8 cellular contexts compared by ENCODE assay signal in the genomic region with DNA sequence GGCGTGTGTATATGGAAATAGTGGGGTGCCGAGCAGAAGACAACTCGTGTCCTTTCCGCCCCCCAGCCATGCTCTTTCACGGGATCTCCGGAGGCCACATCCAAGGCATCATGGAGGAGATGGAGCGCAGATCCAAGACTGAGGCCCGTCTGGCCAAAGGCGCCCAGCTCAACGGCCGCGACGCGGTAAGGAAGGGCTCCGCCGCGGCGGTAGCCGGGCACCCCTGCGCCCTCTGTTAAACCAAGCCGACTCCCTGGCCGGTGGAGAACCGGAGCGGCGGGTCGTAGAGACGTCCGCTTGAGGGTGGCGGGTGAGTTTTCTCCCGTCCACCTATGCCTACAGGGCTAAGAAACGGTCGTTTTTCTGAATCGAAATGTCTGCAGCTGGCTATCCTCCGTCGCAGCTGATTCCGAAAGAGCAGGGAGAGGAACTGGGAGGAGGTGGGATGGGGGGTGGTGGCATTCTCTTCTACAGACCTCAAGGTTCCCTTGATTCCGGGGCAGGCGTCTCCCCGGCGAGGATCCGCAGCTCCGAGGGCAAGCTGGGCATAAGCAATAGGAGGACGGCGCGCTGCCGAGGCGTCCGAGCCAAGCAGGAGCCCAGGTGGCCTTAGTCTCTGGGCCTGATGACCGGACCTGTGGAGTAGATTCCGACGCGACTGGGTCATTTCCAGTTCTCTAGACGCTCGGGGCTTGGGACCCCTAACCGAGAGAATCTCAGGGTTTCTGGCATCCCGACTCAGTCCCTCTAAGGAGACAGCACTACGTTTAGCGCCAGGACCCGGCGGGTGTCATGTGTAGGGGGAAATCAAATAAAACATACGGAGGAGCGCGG. TPM values are rescaled to one million over a fixed set of nuclear protein-coding genes. Genes with fewer than 3 reads are reported as not detected.
DNase-seq lines count a peak whose midpoint lies in the region; FAIRE-seq and TF ChIP-seq lines count a peak whose summit lies in the region.

No MANE protein-coding gene starts in this region.

- CTCF ChIA-PET in endothelial cell of umbilical vein (lab: Charles Lee) = interaction anchor here (0.7 to 5.7 kb wide), 14 partner anchors 11 to 768 kb away, joined by 3 to 62 read pairs (median 8); a partner anchor contains a TSS

- dilution Hi-C loops in endothelial cell of umbilical vein (cut with MboI; ENCODE audit: extremely low pct_ligation_motif_present, low sequenced_read_pairs) = no loop called here

- no peaks in the 10 kb centered on the region for H3K9me3 ChIP-seq in SJSA1 (replicated peaks)
- no peaks in the 10 kb centered on the region for H3K9me3 ChIP-seq in endothelial cell of umbilical vein (replicated peaks; ENCODE audit: control insufficient read depth, insufficient read depth, low read length)
- no peaks in the 10 kb centered on the region for H3K9me3 ChIP-seq in osteoblast (ENCODE audit: low read depth, low read length)

- H3K79me2 ChIP-seq in endothelial cell of umbilical vein (ENCODE audit: control insufficient read depth, insufficient read depth, low read length) (no peaks in the 10 kb centered on the region), osteoblast (ENCODE audit: insufficient read depth, low read length) (no peaks in the 10 kb centered on the region)

- no peaks in the 10 kb centered on the region for H3K36me3 ChIP-seq in SJSA1
- no peaks in the 10 kb centered on the region for H3K36me3 ChIP-seq in endothelial cell of umbilical vein (ENCODE audit: control insufficient read depth in 2 of 2, extremely low read depth in 1 of 2, insufficient read depth in 2 of 2, low read length in 2 of 2)
- no peaks in the 10 kb centered on the region for H3K36me3 ChIP-seq in osteoblast (ENCODE audit: insufficient read depth, low read length)

- H3K27ac ChIP-seq in SJSA1 = no peak overlapping the region
- H3K27ac ChIP-seq in endothelial cell of umbilical vein (ENCODE audit: insufficient read depth, low read depth, low read length) = no peak overlapping the region
- no peak overlapping the region for H3K27ac ChIP-seq in osteoblast (ENCODE audit: low read depth, low read length)
- no peak overlapping the region for H3K27ac ChIP-seq in caudate nucleus (ENCODE audit: low read depth, low read length)

- H3K4me2 ChIP-seq in endothelial cell of umbilical vein (ENCODE audit: insufficient read depth, low read length) (peak overlapping the region; percentile 80), osteoblast (ENCODE audit: insufficient read depth, low read length) (peak overlapping the region; percentile 95)

- H2AFZ ChIP-seq in endothelial cell of umbilical vein (ENCODE audit: low read depth, low read length) (peak overlapping the region; percentile 45), osteoblast (ENCODE audit: low read length) (peak overlapping the region; percentile 96)

- no peak overlapping the region for H3K9ac ChIP-seq in endothelial cell of umbilical vein (replicated peaks; ENCODE audit: extremely low read depth, insufficient read depth, low read length)

- H3K9me1 ChIP-seq in endothelial cell of umbilical vein (replicated peaks; ENCODE audit: control insufficient read depth, extremely low read depth, insufficient read depth, low read length) = no peaks in the 10 kb centered on the region

- FAIRE-seq in endothelial cell of umbilical vein (lab: Jason Lieb, UNC) = peak; percentile 42

- H3K27me3 ChIP-seq in SJSA1 (replicated peaks) = 0 out of 2 replicates have a peak, but pooled peaks cover 2% of the 10 kb centered on the region
- peaks cover 93% of the 10 kb centered on the region in 2 experiments for H3K27me3 ChIP-seq in endothelial cell of umbilical vein (ENCODE audit: control insufficient read depth in 2 of 2, insufficient read depth in 2 of 2, low read length in 2 of 2)
- H3K27me3 ChIP-seq in osteoblast (ENCODE audit: insufficient read depth, low read length) = peaks cover 63% of the 10 kb centered on the region

- TF ChIP-seq CTCF in GM10266 (IDR thresholded peaks at IDR 0.05; ENCODE audit: control insufficient read depth, insufficient read depth, low read depth, missing control alignments) (no peak), endothelial cell of umbilical vein (IDR thresholded peaks at IDR 0.05; ENCODE audit: extremely low read depth in 1 of 2, insufficient read depth in 1 of 2, low read depth in 1 of 2, low read length in 2 of 2) (no peak), osteoblast (IDR thresholded peaks at IDR 0.05; ENCODE audit: extremely low read depth, low read depth, low read length) (no peak)

- DNase-seq in GM10266 (ENCODE audit: extremely low spot score) = peak; percentile 20
- no peak for DNase-seq in SJSA1 (ENCODE audit: low read depth in 1 of 2, low spot score in 2 of 2)
- DNase-seq in endothelial cell of umbilical vein (ENCODE audit: low read depth, low spot score) = peak; percentile 38
- peak; percentile 86 for DNase-seq in osteoblast (ENCODE audit: insufficient read length, low spot score, missing footprints)
- DNase-seq in caudate nucleus (lab: John Stamatoyannopoulos, UW) = no peak
- DNase-seq in posterior cingulate gyrus = no peak
- DNase-seq in NCI-H1105 treated with DMSO at 0.1 percent for 48 hours (lab: John Stamatoyannopoulos, UW) = no peak
- no peak for DNase-seq in middle frontal gyrus (ENCODE audit: extremely low spot score, low spot score)

- POLR2A ChIA-PET in endothelial cell of umbilical vein (lab: Charles Lee) = no interaction called here

- intact Hi-C loops in endothelial cell of umbilical vein (cut with micrococcal nuclease) (loop anchor here (1.0 to 5.0 kb wide), 7 partner anchors 9 to 769 kb away; a partner anchor contains a TSS), posterior cingulate gyrus (cut with DNase I) (no loop called here)

- H3K4me3 ChIP-seq in SJSA1 (peak overlapping the region; percentile 33), endothelial cell of umbilical vein (replicated peaks in 1 of 3; ENCODE audit: insufficient read depth in 1 of 3, low read depth in 1 of 3, low read length in 3 of 3) (peak overlapping the region in 2 of 3 experiments; percentile 14 to 35), osteoblast (ENCODE audit: insufficient read depth, low read length) (peak overlapping the region; percentile 78)

- H4K20me1 ChIP-seq in endothelial cell of umbilical vein (replicated peaks; ENCODE audit: control insufficient read depth, extremely low read depth, insufficient read depth, low read length) (no peaks in the 10 kb centered on the region), osteoblast (ENCODE audit: insufficient read depth, low read length) (no peaks in the 10 kb centered on the region)

- peaks cover 22% of the 10 kb centered on the region for H3K4me1 ChIP-seq in SJSA1 (replicated peaks)
- H3K4me1 ChIP-seq in endothelial cell of umbilical vein (ENCODE audit: control insufficient read depth, extremely low read depth, insufficient read depth, low read length) = peaks cover 27% of the 10 kb centered on the region
- peaks cover 14% of the 10 kb centered on the region for H3K4me1 ChIP-seq in osteoblast (ENCODE audit: insufficient read depth, low read length)

- BruUV-seq in endothelial cell of umbilical vein (replicated peaks; lab: Mats Ljungman, UMichigan) = no TSS peak

- no peak for TF ChIP-seq POLR2A in endothelial cell of umbilical vein (IDR thresholded peaks at IDR 0.05; ENCODE audit: low read depth, low read length)

TF ChIP-seq in endothelial cell of umbilical vein, 7 proteins besides CTCF, POLR2A, EP300 and RAD21:
- TF ChIP-seq FOS (IDR thresholded peaks at IDR 0.05; ENCODE audit: borderline replicate concordance, insufficient read depth, low read length) (no peak), EZH2 (IDR thresholded peaks at IDR 0.05; ENCODE audit: borderline replicate concordance, low read depth, low read length, severe bottlenecking) (peak; percentile 77)

RNA-seq across cellular contexts. Expression of a gene that starts 0.9 kb away (rescaled TPM):
- total RNA-seq in SJSA1 (2014; rRNA removed; shearing (Covaris generic)) = 0.03 and 0.53 TPM in 2 replicates
- total RNA-seq in endothelial cell of umbilical vein (not detected in 2 replicates), osteoblast (0.59 and 1.8 TPM in 2 replicates)
- not detected in 2 replicates for polyA plus RNA-seq in endothelial cell of umbilical vein
- not detected in 2 replicates for polyA plus RNA-seq in endothelial cell of umbilical vein (2011; cell fraction: cytosol; rRNA removed)
- not detected in 2 replicates for polyA plus RNA-seq in endothelial cell of umbilical vein (2011; cell fraction: nucleus; rRNA removed)
- polyA plus RNA-seq in endothelial cell of umbilical vein (2012) = not detected in 2 replicates
- polyA minus RNA-seq in endothelial cell of umbilical vein = not detected in 2 replicates
- polyA minus RNA-seq in endothelial cell of umbilical vein (2011; cell fraction: cytosol; rRNA and poly(A)+ RNA removed) = 0.10 TPM
- not detected in 2 replicates for polyA minus RNA-seq in endothelial cell of umbilical vein (2011; cell fraction: nucleus; rRNA and poly(A)+ RNA removed)

RNA-seq across cellular contexts. Expression of a gene that starts 15.6 kb away (rescaled TPM):
- total RNA-seq in SJSA1 (2014; rRNA removed; shearing (Covaris generic)) = 13.6 and 24.9 TPM in 2 replicates
- total RNA-seq in endothelial cell of umbilical vein = 2.1 and 3.5 TPM in 2 replicates
- polyA plus RNA-seq in endothelial cell of umbilical vein = 6.5 and 8.3 TPM in 2 replicates
- polyA plus RNA-seq in endothelial cell of umbilical vein (2011; cell fraction: cytosol; rRNA removed) = 6.5 and 6.7 TPM in 2 replicates
- polyA plus RNA-seq in endothelial cell of umbilical vein (2011; cell fraction: nucleus; rRNA removed) = 1.4 and 2.0 TPM in 2 replicates
- 3.1 and 5.7 TPM in 2 replicates for polyA plus RNA-seq in endothelial cell of umbilical vein (2012)
- polyA minus RNA-seq in endothelial cell of umbilical vein = 1.2 TPM in 1 of 2 replicates, not detected in the other
- 4.4 TPM for polyA minus RNA-seq in endothelial cell of umbilical vein (2011; cell fraction: cytosol; rRNA and poly(A)+ RNA removed)
- polyA minus RNA-seq in endothelial cell of umbilical vein (2011; cell fraction: nucleus; rRNA and poly(A)+ RNA removed) = 1.3 TPM in 1 of 2 replicates, not detected in the other
- total RNA-seq in osteoblast = 6.5 and 9.7 TPM in 2 replicates

Comparison
In these comparisons a context has a peak if more than half of its experiments do, and no peak if none do; other contexts are left out.
1. DNase-seq: peak in GM10266 (single experiment), endothelial cell of umbilical vein (single experiment) and osteoblast (single experiment); none in SJSA1 (0 of 2), caudate nucleus (0 of 61), posterior cingulate gyrus (0 of 10), NCI-H1105 treated with DMSO at 0.1 percent for 48 hours (single experiment) and middle frontal gyrus (single experiment).
2. H3K4me3 ChIP-seq: peak in every context shown above with its lines; median percentile 78 in osteoblast; 33 in SJSA1; 24 in endothelial cell of umbilical vein.